ENCODE assay signal across 8 cellular contexts in genomic region chr16:84738255-84739038, GRCh38. TPM values are rescaled to one million over a fixed set of nuclear protein-coding genes. Genes with fewer than 3 reads are reported as not detected.
DNase-seq lines count a peak whose midpoint lies in the region; ATAC-seq and TF ChIP-seq lines count a peak whose summit lies in the region.

No MANE protein-coding gene starts in this region.

- H3K4ac ChIP-seq in IMR-90 (ENCODE audit: low read depth, low read length), result peak overlapping the region; percentile 75

- no peaks in the 10 kb centered on the region for H3K9me3 ChIP-seq in CD8-positive, alpha-beta T cell (ENCODE audit: low read length)
- no peaks in the 10 kb centered on the region for H3K9me3 ChIP-seq in IMR-90 (ENCODE audit: control insufficient read depth, insufficient read depth, low read length)
- no peaks in the 10 kb centered on the region for H3K9me3 ChIP-seq in testis

- no peak overlapping the region for H3K9ac ChIP-seq in IMR-90 (ENCODE audit: low read depth, low read length)

- peak overlapping the region; percentile 55 for H2AFZ ChIP-seq in IMR-90 (replicated peaks; ENCODE audit: low read length, poor library complexity)

- H4K20me1 ChIP-seq in IMR-90 (ENCODE audit: insufficient read depth, low read length), result peaks cover 51% of the 10 kb centered on the region

- H3K9me1 ChIP-seq in IMR-90 (ENCODE audit: insufficient read depth, low read length), result peaks cover 20% of the 10 kb centered on the region

- H2BK5ac ChIP-seq in IMR-90 (ENCODE audit: low read depth, low read length, poor library complexity, severe bottlenecking), result peak overlapping the region; percentile 48

- 58% methylated on average over 4 of the region's 8 CpGs; no CpG with 5 or more reads in 1 of the 2 experiments for WGBS in IMR-90 (ENCODE audit: extremely low coverage in 2 of 2, insufficient read length in 1 of 2), 2 experiments
- 44 to 49% methylated on average over 8 of the region's 8 CpGs for WGBS in testis, 2 donors

- peaks cover 19% of the 10 kb centered on the region for H3K36me3 ChIP-seq in CD8-positive, alpha-beta T cell (ENCODE audit: insufficient read depth, low read length)
- H3K36me3 ChIP-seq in IMR-90 (ENCODE audit: control insufficient read depth, insufficient read depth, low read length) (no peaks in the 10 kb centered on the region; the same call in 1 of the 2 replicates), testis (ENCODE audit: low read depth, missing control alignments) (no peaks in the 10 kb centered on the region)

- no peak overlapping the region for H3K27ac ChIP-seq in CD8-positive, alpha-beta T cell (ENCODE audit: low read depth, low read length)
- H3K27ac ChIP-seq in IMR-90 (ENCODE audit: insufficient read depth, low read length) (no peak overlapping the region), RWPE1 (peak overlapping the region; percentile 70), testis (no peak overlapping the region)

- no peaks in the 10 kb centered on the region for H3K27me3 ChIP-seq in CD8-positive, alpha-beta T cell (ENCODE audit: insufficient read depth, low read length)
- H3K27me3 ChIP-seq in IMR-90 (ENCODE audit: control insufficient read depth, insufficient read depth, low read length) (no peaks in the 10 kb centered on the region), testis (no peaks in the 10 kb centered on the region)

- peak overlapping the region; percentile 13; the same call in 1 of the 2 replicates for H2BK20ac ChIP-seq in IMR-90 (ENCODE audit: low read depth, low read length)

- no peak overlapping the region for H4K5ac ChIP-seq in IMR-90 (ENCODE audit: low read depth, low read length)

- peak overlapping the region; percentile 81 for H2AK9ac ChIP-seq in IMR-90 (replicated peaks; ENCODE audit: low read depth, low read length, poor library complexity)

- H3K18ac ChIP-seq in IMR-90 (ENCODE audit: low read depth, low read length), result no peak overlapping the region

- CTCF ChIA-PET in CD8-positive, alpha-beta T cell (lab: Charles Lee), result interaction anchor here (0.7 to 20.7 kb wide), 44 partner anchors 12 to 620 kb away, joined by 3 to 327 read pairs (median 5); no protein-coding TSS in a partner anchor
- CTCF ChIA-PET in IMR-90 (lab: Yijun Ruan, JAX) (interaction anchor here (0.6 to 2.4 kb wide), 15 partner anchors 12 to 238 kb away, joined by 3 to 14 read pairs (median 3); no protein-coding TSS in a partner anchor), RWPE1 (lab: Yijun Ruan, JAX) (interaction anchor here (0.6 to 2.2 kb wide), 18 partner anchors 8 to 229 kb away, joined by 3 to 18 read pairs (median 4); no protein-coding TSS in a partner anchor)

- dilution Hi-C loops in IMR-90 (cut with HindIII; ENCODE audit: low sequenced_read_pairs, unreplicated experiment), result no loop called here

- H3K23ac ChIP-seq in IMR-90 (ENCODE audit: low read depth, low read length), result no peak overlapping the region

- intact Hi-C loops in CD8-positive, alpha-beta T cell (cut with DNase I, micrococcal nuclease), result loop anchor here (1.0 to 10.0 kb wide), 6 partner anchors 12 to 654 kb away; no protein-coding TSS in a partner anchor
- intact Hi-C loops in IMR-90 (cut with micrococcal nuclease) (loop anchor here (5.0 kb wide), 1 partner anchor 234 kb away; no protein-coding TSS in a partner anchor), testis (cut with DNase I; ENCODE audit: low total_unique reads) (no loop called here)

- peak; percentile 84 for TF ChIP-seq CTCF in CD8-positive, alpha-beta T cell (IDR thresholded peaks at IDR 0.05)
- TF ChIP-seq CTCF in IMR-90 (conservative IDR thresholded peaks at IDR 0.05; ENCODE audit: low read depth, low read length) (peak; percentile 65), RWPE1 (conservative IDR thresholded peaks at IDR 0.05; ENCODE audit: low read depth) (peak; percentile 88), fibroblast of villous mesenchyme (IDR thresholded peaks at IDR 0.05; ENCODE audit: insufficient read depth, low read depth, low read length) (peak; percentile 94), testis (IDR thresholded peaks at IDR 0.05) (peak; percentile 76 to 91 (median 85))

- peak; percentile 56 for TF ChIP-seq RAD21 in IMR-90 (IDR thresholded peaks at IDR 0.05; ENCODE audit: low read length)

- H2BK120ac ChIP-seq in IMR-90 (ENCODE audit: low read depth, low read length), result peak overlapping the region; percentile 58; the same call in 1 of the 2 replicates

- H3K27ac Mint-ChIP-seq in CD8-positive, alpha-beta T cell, result peak overlapping the region; percentile 64

- no peaks in the 10 kb centered on the region for H3K9me3 Mint-ChIP-seq in CD8-positive, alpha-beta T cell

- peak overlapping the region; percentile 72; the same call in 1 of the 3 replicates for H2BK15ac ChIP-seq in IMR-90 (ENCODE audit: low read depth, low read length)

- peaks cover 41 to 84% of the 10 kb centered on the region in 2 experiments for H3K79me1 ChIP-seq in IMR-90 (ENCODE audit: low read depth in 1 of 2, low read length in 2 of 2)

- 0 out of 2 replicates have a peak overlapping the region, but pooled peaks have one; percentile 11 for H3K14ac ChIP-seq in IMR-90 (replicated peaks; ENCODE audit: low read depth, low read length)

- BruUV-seq in IMR-90 (replicated peaks; lab: Mats Ljungman, UMichigan), result no TSS peak

- H2AK5ac ChIP-seq in IMR-90 (ENCODE audit: low read depth, low read length), result peak overlapping the region; percentile 93; the same call in 1 of the 2 replicates

- in situ Hi-C loops in IMR-90 (cut with MboI; ENCODE audit: low sequenced_read_pairs), result no loop called here

- no peak overlapping the region for H3K4me3 ChIP-seq in CD8-positive, alpha-beta T cell (ENCODE audit: low read depth, low read length)
- no peak overlapping the region for H3K4me3 ChIP-seq in IMR-90 (ENCODE audit: insufficient read depth, low read depth, low read length)
- H3K4me3 ChIP-seq in fibroblast of villous mesenchyme (ENCODE audit: low read depth, low read length), result no peak overlapping the region
- H3K4me3 ChIP-seq in testis, result no peak overlapping the region

- POLR2A ChIA-PET in CD8-positive, alpha-beta T cell (lab: Charles Lee), result interaction anchor here (0.7 to 2.4 kb wide), 8 partner anchors 17 to 232 kb away, joined by 3 to 7 read pairs (median 3); no protein-coding TSS in a partner anchor
- POLR2A ChIA-PET in IMR-90 (lab: Charles Lee; ENCODE audit: unreplicated experiment), result no interaction called here
- POLR2A ChIA-PET in RWPE1 (lab: Yijun Ruan, JAX; ENCODE audit: low non-redundant PET), result no interaction called here

- H4K91ac ChIP-seq in IMR-90 (ENCODE audit: insufficient read depth, low read depth, low read length), result peak overlapping the region; percentile 65; the same call in 1 of the 2 replicates

- peak; percentile 82 for ATAC-seq in CD8-positive, alpha-beta T cell
- ATAC-seq in GM19452 (IDR thresholded peaks at IDR 0.05; ENCODE audit: unreplicated experiment) (peak; percentile 71), IMR-90 (ENCODE audit: low read depth) (peak; percentile 20)

- H3K36me3 Mint-ChIP-seq in CD8-positive, alpha-beta T cell, result peaks cover 42% of the 10 kb centered on the region

- H3K56ac ChIP-seq in IMR-90 (ENCODE audit: extremely low read depth, insufficient read depth, low read length), result no peak overlapping the region

- TF ChIP-seq POLR2A in IMR-90 (IDR thresholded peaks at IDR 0.05; ENCODE audit: low read depth, low read length), result no peak
- no peak for TF ChIP-seq POLR2A in testis (IDR thresholded peaks at IDR 0.05)

- peaks cover 48% of the 10 kb centered on the region for H3K4me1 Mint-ChIP-seq in CD8-positive, alpha-beta T cell (ENCODE audit: low read depth)

- peak overlapping the region in 1 of 2 experiments; percentile 14; a peak in 1 of 4 replicates for H4K8ac ChIP-seq in IMR-90 (ENCODE audit: low read depth in 2 of 2, low read length in 2 of 2)

- H3K4me3 Mint-ChIP-seq in CD8-positive, alpha-beta T cell, result peak overlapping the region; percentile 53

- no peak overlapping the region for H3K4me2 ChIP-seq in IMR-90 (ENCODE audit: low read depth, low read length)

- peaks cover 23% of the 10 kb centered on the region for H3K4me1 ChIP-seq in CD8-positive, alpha-beta T cell (ENCODE audit: insufficient read depth, low read length)
- H3K4me1 ChIP-seq in IMR-90 (ENCODE audit: control insufficient read depth, insufficient read depth, low read length), result peaks cover 25% of the 10 kb centered on the region
- no peaks in the 10 kb centered on the region for H3K4me1 ChIP-seq in testis

- no peaks in the 10 kb centered on the region for H3K27me3 Mint-ChIP-seq in CD8-positive, alpha-beta T cell (ENCODE audit: low read depth)

- peak; percentile 44 to 83 (median 70) for DNase-seq in CD8-positive, alpha-beta T cell
- DNase-seq in IMR-90 (peak; percentile 70), RWPE1 (ENCODE audit: low spot score) (peak; percentile 68), fibroblast of villous mesenchyme (ENCODE audit: low read depth) (peak; percentile 85), nucleus accumbens (lab: John Stamatoyannopoulos, UW) (peak in 43 of 56 donors; percentile 25 to 84 (median 52)), testis (peak; percentile 90)
- DNase-seq in activated T-helper 9 cell treated with anti-CD3 and anti-CD28 coated beads, Interleukin-2, amount 50 U/mL, for 16 hours (ENCODE audit: low read depth), result peak; percentile 52

TF ChIP-seq in IMR-90, 13 proteins besides CTCF, POLR2A, EP300 and RAD21 (continues in another document):
- TF ChIP-seq ELK1 (IDR thresholded peaks at IDR 0.05; ENCODE audit: borderline replicate concordance, low read depth, low read length) (no peak), RFX5 (IDR thresholded peaks at IDR 0.05; ENCODE audit: low read depth, low read length) (no peak), MXI1 (IDR thresholded peaks at IDR 0.05; ENCODE audit: borderline replicate concordance, low read depth, low read length) (no peak), BHLHE40 (IDR thresholded peaks at IDR 0.05; ENCODE audit: low read depth, low read length) (no peak), SMC3 (IDR thresholded peaks at IDR 0.05; ENCODE audit: low read depth, low read length) (peak; percentile 43), CEBPB (IDR thresholded peaks at IDR 0.05; ENCODE audit: low read depth, low read length) (no peak), CHD1 (IDR thresholded peaks at IDR 0.05; ENCODE audit: low read depth, low read length) (no peak)

RNA-seq across cellular contexts. Expression of gene USP10, which starts 38.6 kb away (rescaled TPM):
- total RNA-seq in CD8-positive, alpha-beta T cell, result 100 to 1,000 TPM; 104 to 107 TPM
- total RNA-seq in IMR-90 (2012; rRNA removed), result 54.3 and 61.9 TPM in 2 replicates
- polyA plus RNA-seq in IMR-90 (2012; rRNA removed), result 79.0 and 85.5 TPM in 2 replicates
- 33.5 and 44.0 TPM in 2 replicates for polyA plus RNA-seq in IMR-90 (2012; cell fraction: cytosol; rRNA removed)
- polyA plus RNA-seq in IMR-90 (2012; cell fraction: nucleus; rRNA removed; ENCODE audit: low replicate concordance), result 67.7 and 84.6 TPM in 2 replicates
- total RNA-seq in fibroblast of villous mesenchyme, result 53.1 and 65.2 TPM in 2 replicates
- 100 to 1,000 TPM; 101 to 108 TPM for total RNA-seq in testis
- 53.6 TPM for polyA plus RNA-seq in testis (ENCODE audit: insufficient read depth, low read depth, low replicate concordance)

Comparison
In these comparisons a context has a peak if more than half of its experiments do, and no peak if none do; other contexts are left out.
1. ATAC-seq: peak in every context shown above with its lines; median percentile 82 in CD8-positive, alpha-beta T cell; 71 in GM19452; 20 in IMR-90.